Comparison of ENCODE assay signal across 21 cellular contexts in the genomic region with DNA sequence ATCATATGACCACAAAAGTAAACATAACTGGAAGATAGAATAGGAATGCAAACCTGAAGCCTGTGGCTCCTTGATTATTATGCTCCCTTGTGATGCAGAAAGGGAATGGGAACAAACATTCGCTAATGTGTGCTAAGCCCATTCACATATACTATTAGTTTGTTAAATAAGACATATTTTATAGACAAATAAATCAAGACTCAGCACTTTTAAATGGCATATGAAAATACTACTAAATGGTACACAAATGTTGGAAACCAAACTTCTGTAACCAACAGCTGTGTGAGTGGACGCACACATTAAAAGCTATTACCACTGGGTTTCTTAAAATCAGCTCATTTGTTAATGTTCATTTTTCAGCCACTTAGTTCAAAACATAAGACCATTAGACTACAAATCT.
"Had no signal": no experiment of that assay in that cellular context is flagged by ENCODE, and none has a peak within 500 bp of the region (broad histone marks: within the 10 kb centered on the region; RNA-seq: fewer than 3 reads in every experiment).

No MANE protein-coding gene starts in this region.

- DNase-seq: dorsolateral prefrontal cortex; effector CD8-positive, alpha-beta T cell; immature natural killer cell; left lung; mesenchymal stem cell; midbrain; occipital lobe; retina; stimulated activated CD4-positive, alpha-beta T cell treated with anti-CD3 and anti-CD28 coated beads, Interleukin-4, amount 100 ng/mL, for 1 hour; stimulated activated CD8-positive, alpha-beta memory T cell treated with anti-CD3 and anti-CD28 coated beads, Interleukin-4, amount 100 ng/mL, for 48 hours; stimulated activated naive CD8-positive, alpha-beta T cell treated with anti-CD3 and anti-CD28 coated beads, Interleukin-15, Interleukin-2, amounts not matched to agents 100 U/mL and 50 U/mL, for 24 hours; thyroid gland; upper lobe of left lung; uterus had no signal

- H3K27ac ChIP-seq: coronary artery, dorsolateral prefrontal cortex, left lung, parathyroid adenoma, prostate gland, suprapubic skin, upper lobe of left lung had no signal

- H3K4me3 Mint-ChIP-seq: immature natural killer cell; natural killer cell treated with Interleukin-12 subunit alpha and Interleukin-12 subunit beta and Interleukin-15 and Interleukin-18, amount 100 ng/mL, for 72 hours; stimulated activated effector memory CD8-positive, alpha-beta T cell treated with anti-CD3 and anti-CD28 coated beads, Interleukin-12 subunit alpha, Interleukin-12 subunit beta, amount 100 ng/mL, for 72 hours had no signal

- H3K27me3 Mint-ChIP-seq: natural killer cell treated with Interleukin-12 subunit alpha and Interleukin-12 subunit beta and Interleukin-15 and Interleukin-18, amount 100 ng/mL, for 72 hours had no signal

- H3K9me3 ChIP-seq: left lung, prostate gland, suprapubic skin, thyroid gland, upper lobe of left lung, uterus had no signal

- H3K9ac ChIP-seq: parathyroid adenoma had no signal

- H3K79me2 ChIP-seq: parathyroid adenoma had no signal

- H3K27ac Mint-ChIP-seq: immature natural killer cell; natural killer cell treated with Interleukin-12 subunit alpha and Interleukin-12 subunit beta and Interleukin-15 and Interleukin-18, amount 100 ng/mL, for 72 hours; stimulated activated effector memory CD8-positive, alpha-beta T cell treated with anti-CD3 and anti-CD28 coated beads, Interleukin-12 subunit alpha, Interleukin-12 subunit beta, amount 100 ng/mL, for 72 hours had no signal

- H3K9me3 Mint-ChIP-seq: immature natural killer cell; natural killer cell treated with Interleukin-12 subunit alpha and Interleukin-12 subunit beta and Interleukin-15 and Interleukin-18, amount 100 ng/mL, for 72 hours; stimulated activated effector memory CD8-positive, alpha-beta T cell treated with anti-CD3 and anti-CD28 coated beads, Interleukin-12 subunit alpha, Interleukin-12 subunit beta, amount 100 ng/mL, for 72 hours had no signal

- H3K4me1 ChIP-seq: left lung, parathyroid adenoma, prostate gland, suprapubic skin, uterus had no signal

- H2AFZ ChIP-seq: parathyroid adenoma had no signal

- H3K4me3 ChIP-seq: coronary artery, dorsolateral prefrontal cortex, left lung, lung, prostate gland, suprapubic skin, thyroid gland, upper lobe of left lung, uterus had no signal

- H3K4me1 Mint-ChIP-seq: stimulated activated effector memory CD8-positive, alpha-beta T cell treated with anti-CD3 and anti-CD28 coated beads, Interleukin-12 subunit alpha, Interleukin-12 subunit beta, amount 100 ng/mL, for 72 hours had no signal

- H3K27me3 ChIP-seq: dorsolateral prefrontal cortex, left lung, suprapubic skin, thyroid gland, upper lobe of left lung, uterus had no signal

- ATAC-seq: left lung; natural killer cell treated with Interleukin-12 subunit alpha and Interleukin-12 subunit beta and Interleukin-15 and Interleukin-18, amount 100 ng/mL, for 72 hours; stimulated activated effector memory CD8-positive, alpha-beta T cell treated with anti-CD3 and anti-CD28 coated beads, Interleukin-12 subunit alpha, Interleukin-12 subunit beta, amount 100 ng/mL, for 72 hours; stimulated activated naive CD8-positive, alpha-beta T cell treated with anti-CD3 and anti-CD28 coated beads, Interleukin-15, Interleukin-2, amounts not matched to agents 100 U/mL and 50 U/mL, for 24 hours had no signal

- H3K36me3 Mint-ChIP-seq: natural killer cell treated with Interleukin-12 subunit alpha and Interleukin-12 subunit beta and Interleukin-15 and Interleukin-18, amount 100 ng/mL, for 72 hours; stimulated activated effector memory CD8-positive, alpha-beta T cell treated with anti-CD3 and anti-CD28 coated beads, Interleukin-12 subunit alpha, Interleukin-12 subunit beta, amount 100 ng/mL, for 72 hours had no signal

- H3K36me3 ChIP-seq: prostate gland, uterus had no signal
